Comparison of ENCODE assay signal across 1 cellular context in the genomic region with DNA sequence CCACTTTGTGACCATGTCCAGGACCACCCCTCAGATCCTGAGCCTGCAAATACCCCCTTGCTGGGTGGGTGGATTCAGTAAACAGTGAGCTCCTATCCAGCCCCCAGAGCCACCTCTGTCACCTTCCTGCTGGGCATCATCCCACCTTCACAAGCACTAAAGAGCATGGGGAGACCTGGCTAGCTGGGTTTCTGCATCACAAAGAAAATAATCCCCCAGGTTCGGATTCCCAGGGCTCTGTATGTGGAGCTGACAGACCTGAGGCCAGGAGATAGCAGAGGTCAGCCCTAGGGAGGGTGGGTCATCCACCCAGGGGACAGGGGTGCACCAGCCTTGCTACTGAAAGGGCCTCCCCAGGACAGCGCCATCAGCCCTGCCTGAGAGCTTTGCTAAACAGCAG.
TF ChIP-seq lines count a peak whose summit lies in the region.

No MANE protein-coding gene starts in this region.

TF ChIP-seq in HepG2, 621 proteins besides CTCF, POLR2A, EP300 and RAD21:
- TF ChIP-seq RORA (CRISPR knock-in tag; IDR thresholded peaks at IDR 0.05) (no peak), TMF1 (CRISPR knock-in tag; IDR thresholded peaks at IDR 0.05; ENCODE audit: low read depth) (no peak), GATAD2A (CRISPR knock-in tag; IDR thresholded peaks at IDR 0.05) (no peak), ZNF567 (CRISPR knock-in tag; IDR thresholded peaks at IDR 0.05; ENCODE audit: borderline replicate concordance) (no peak), GZF1 (CRISPR knock-in tag; IDR thresholded peaks at IDR 0.05) (no peak), RAD51 (IDR thresholded peaks at IDR 0.05; ENCODE audit: borderline replicate concordance) (no peak), ZNF776 (CRISPR knock-in tag; IDR thresholded peaks at IDR 0.05) (no peak), MTF2 (CRISPR knock-in tag; IDR thresholded peaks at IDR 0.05; ENCODE audit: borderline replicate concordance) (no peak), SALL2 (CRISPR knock-in tag; IDR thresholded peaks at IDR 0.05) (no peak), NFKB2 (CRISPR knock-in tag; IDR thresholded peaks at IDR 0.05; ENCODE audit: borderline replicate concordance) (no peak)
- TF ChIP-seq, protein P1, sequence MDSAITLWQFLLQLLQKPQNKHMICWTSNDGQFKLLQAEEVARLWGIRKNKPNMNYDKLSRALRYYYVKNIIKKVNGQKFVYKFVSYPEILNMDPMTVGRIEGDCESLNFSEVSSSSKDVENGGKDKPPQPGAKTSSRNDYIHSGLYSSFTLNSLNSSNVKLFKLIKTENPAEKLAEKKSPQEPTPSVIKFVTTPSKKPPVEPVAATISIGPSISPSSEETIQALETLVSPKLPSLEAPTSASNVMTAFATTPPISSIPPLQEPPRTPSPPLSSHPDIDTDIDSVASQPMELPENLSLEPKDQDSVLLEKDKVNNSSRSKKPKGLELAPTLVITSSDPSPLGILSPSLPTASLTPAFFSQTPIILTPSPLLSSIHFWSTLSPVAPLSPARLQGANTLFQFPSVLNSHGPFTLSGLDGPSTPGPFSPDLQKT (CRISPR knock-in tag; IDR thresholded peaks at IDR 0.05; ENCODE audit: borderline replicate concordance) = no peak
- TF ChIP-seq, protein P2, sequence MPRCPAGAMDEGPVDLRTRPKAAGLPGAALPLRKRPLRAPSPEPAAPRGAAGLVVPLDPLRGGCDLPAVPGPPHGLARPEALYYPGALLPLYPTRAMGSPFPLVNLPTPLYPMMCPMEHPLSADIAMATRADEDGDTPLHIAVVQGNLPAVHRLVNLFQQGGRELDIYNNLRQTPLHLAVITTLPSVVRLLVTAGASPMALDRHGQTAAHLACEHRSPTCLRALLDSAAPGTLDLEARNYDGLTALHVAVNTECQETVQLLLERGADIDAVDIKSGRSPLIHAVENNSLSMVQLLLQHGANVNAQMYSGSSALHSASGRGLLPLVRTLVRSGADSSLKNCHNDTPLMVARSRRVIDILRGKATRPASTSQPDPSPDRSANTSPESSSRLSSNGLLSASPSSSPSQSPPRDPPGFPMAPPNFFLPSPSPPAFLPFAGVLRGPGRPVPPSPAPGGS (CRISPR knock-in tag; IDR thresholded peaks at IDR 0.05) = no peak
